18 cellular contexts compared by ENCODE assay signal in the genomic region with DNA sequence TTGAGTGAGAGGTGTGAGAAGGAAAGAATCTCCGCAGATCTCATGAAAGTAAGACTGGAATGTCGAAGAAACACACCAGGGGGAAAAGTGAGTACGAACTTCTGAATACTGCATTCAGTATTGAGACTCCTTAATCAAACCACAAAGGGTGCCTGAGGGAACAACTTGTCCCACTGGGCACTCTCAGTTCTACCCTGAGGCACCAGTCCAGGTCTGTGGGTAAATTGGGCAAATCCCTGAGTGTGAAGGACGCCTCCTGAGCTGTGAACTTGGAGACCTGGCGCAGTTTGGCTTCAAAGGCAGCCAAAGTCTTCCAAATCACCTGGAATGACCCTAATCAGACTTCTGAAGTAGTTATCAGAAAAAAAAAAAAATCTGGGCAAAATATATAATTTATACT.
A peak's percentile ranks its signal among the peaks of the same experiment; 100 is the strongest.
DNase-seq lines count a peak whose midpoint lies in the region; ATAC-seq and TF ChIP-seq lines count a peak whose summit lies in the region.
"Had no signal": no experiment of that assay in that cellular context is flagged by ENCODE, and none has a peak within 500 bp of the region (broad histone marks: within the 10 kb centered on the region; RNA-seq: fewer than 3 reads in every experiment).

No MANE protein-coding gene starts in this region.

- CTCF ChIA-PET in CD8-positive, alpha-beta memory T cell (lab: Charles Lee), result no interaction called here

- H3K9me3 Mint-ChIP-seq in CD8-positive, alpha-beta memory T cell, result no peaks in the 10 kb centered on the region
- H3K9me3 Mint-ChIP-seq in immature natural killer cell, result no peaks in the 10 kb centered on the region

- peak; percentile 89 for ATAC-seq in lower lobe of right lung
- ATAC-seq: K562 had no signal

- no peak overlapping the region for H3K27ac Mint-ChIP-seq in CD8-positive, alpha-beta memory T cell
- H3K27ac Mint-ChIP-seq in immature natural killer cell, result peak overlapping the region in 1 of 6 donors; percentile 45
- H3K27ac Mint-ChIP-seq: CD4-positive, alpha-beta memory T cell had no signal

- no peak overlapping the region for H3K4me3 Mint-ChIP-seq in CD8-positive, alpha-beta memory T cell
- no peak overlapping the region for H3K4me3 Mint-ChIP-seq in immature natural killer cell
- H3K4me3 Mint-ChIP-seq: CD4-positive, alpha-beta memory T cell had no signal

- H3K27me3 Mint-ChIP-seq in CD8-positive, alpha-beta memory T cell, result no peaks in the 10 kb centered on the region
- H3K27me3 Mint-ChIP-seq in immature natural killer cell (ENCODE audit: low read depth in 3 of 3), result no peaks in the 10 kb centered on the region
- H3K27me3 Mint-ChIP-seq: CD4-positive, alpha-beta memory T cell had no signal

- H3K4me1 Mint-ChIP-seq in CD8-positive, alpha-beta memory T cell, result peaks cover 3 to 26% (median 12%) of the 10 kb centered on the region in 3 donors
- H3K4me1 Mint-ChIP-seq in immature natural killer cell, result peaks cover 19 to 26% of the 10 kb centered on the region in 2 donors

- H3K36me3 ChIP-seq in lower lobe of right lung (no peaks in the 10 kb centered on the region), thyroid gland (no peaks in the 10 kb centered on the region)
- H3K36me3 ChIP-seq in CD8-positive, alpha-beta memory T cell (ENCODE audit: insufficient read depth, low read length), result no peaks in the 10 kb centered on the region
- H3K36me3 ChIP-seq: BE2C, MG63, Peyer's patch had no signal

- H3K36me3 Mint-ChIP-seq in CD8-positive, alpha-beta memory T cell, result peaks cover 0 to 7% (median 2%) of the 10 kb centered on the region in 3 donors
- H3K36me3 Mint-ChIP-seq in immature natural killer cell, result peaks cover 0 to 4% (median under 1%) of the 10 kb centered on the region in 3 donors

- H3K27me3 ChIP-seq in lower lobe of right lung (ENCODE audit: low read depth) (no peaks in the 10 kb centered on the region), thyroid gland (no peaks in the 10 kb centered on the region)
- no peaks in the 10 kb centered on the region for H3K27me3 ChIP-seq in CD8-positive, alpha-beta memory T cell (ENCODE audit: insufficient read depth, low read length, poor library complexity, severe bottlenecking)
- H3K27me3 ChIP-seq: BE2C, MG63, Peyer's patch had no signal

- TF ChIP-seq POLR2A in thyroid gland (IDR thresholded peaks at IDR 0.05), result no peak

- POLR2A ChIA-PET in CD8-positive, alpha-beta memory T cell (lab: Charles Lee), result no interaction called here

- no peaks in the 10 kb centered on the region for H3K9me3 ChIP-seq in lower lobe of right lung
- H3K9me3 ChIP-seq in thyroid gland, result no peaks in the 10 kb centered on the region
- no peaks in the 10 kb centered on the region for H3K9me3 ChIP-seq in CD8-positive, alpha-beta memory T cell (ENCODE audit: low read length)
- H3K9me3 ChIP-seq: BE2C, MG63, Peyer's patch had no signal

- no peak overlapping the region for H3K4me3 ChIP-seq in lower lobe of right lung
- H3K4me3 ChIP-seq in thyroid gland (replicated peaks in 1 of 3), result no peak overlapping the region
- no peak overlapping the region for H3K4me3 ChIP-seq in CD8-positive, alpha-beta memory T cell (ENCODE audit: low read length)
- H3K4me3 ChIP-seq: GM23248, K562, MG63, Peyer's patch had no signal

- H3K27ac ChIP-seq in lower lobe of right lung (no peak overlapping the region), thyroid gland (no peak overlapping the region)
- no peak overlapping the region for H3K27ac ChIP-seq in CD8-positive, alpha-beta memory T cell (ENCODE audit: low read depth, low read length)
- H3K27ac ChIP-seq: GM23248, Peyer's patch had no signal

- DNase-seq in SK-MEL-5 (ENCODE audit: low read depth, low spot score) (peak; percentile 20), globus pallidus (ENCODE audit: low spot score) (peak; percentile 45), lower lobe of right lung (no peak), thyroid gland (peak; percentile 23 to 25), immature natural killer cell (no peak), cerebellum (ENCODE audit: low spot score) (no peak)
- DNase-seq in CD8-positive, alpha-beta memory T cell, result no peak
- DNase-seq: BE2C; CD4-positive, alpha-beta memory T cell; GM23248; MG63; NCI-H1105; NCI-H187; NCI-H2171; NCI-H510A; NCI-H82; Peyer's patch had no signal

- 86 to 91% methylated on average over 5 of the region's 5 CpGs for WGBS in thyroid gland, 2 donors

- H3K4me1 ChIP-seq in lower lobe of right lung (peaks cover 14% of the 10 kb centered on the region), thyroid gland (no peaks in the 10 kb centered on the region)
- no peaks in the 10 kb centered on the region for H3K4me1 ChIP-seq in CD8-positive, alpha-beta memory T cell (ENCODE audit: insufficient read depth, low read length)
- H3K4me1 ChIP-seq: Peyer's patch had no signal

- in situ Hi-C loops in SK-MEL-5 (cut with HindIII; ENCODE audit: low pct_unique_long_range_greater_than_20kb, low sequenced_read_pairs), result no loop called here

- intact Hi-C loops in lower lobe of right lung (cut with DNase I), result no loop called here
- intact Hi-C loops in thyroid gland (cut with DNase I), result no loop called here

- TF ChIP-seq CTCF in lower lobe of right lung (IDR thresholded peaks at IDR 0.05) (no peak), thyroid gland (IDR thresholded peaks at IDR 0.05) (no peak)

Comparison
In these comparisons a context has a peak if more than half of its experiments do, and no peak if none do; other contexts are left out.
1. DNase-seq: peak in SK-MEL-5 (single experiment), globus pallidus (single experiment) and thyroid gland (2 of 2); none in lower lobe of right lung (single experiment), CD8-positive, alpha-beta memory T cell (0 of 5), immature natural killer cell (0 of 3) and cerebellum (single experiment).